In the genomic region with DNA sequence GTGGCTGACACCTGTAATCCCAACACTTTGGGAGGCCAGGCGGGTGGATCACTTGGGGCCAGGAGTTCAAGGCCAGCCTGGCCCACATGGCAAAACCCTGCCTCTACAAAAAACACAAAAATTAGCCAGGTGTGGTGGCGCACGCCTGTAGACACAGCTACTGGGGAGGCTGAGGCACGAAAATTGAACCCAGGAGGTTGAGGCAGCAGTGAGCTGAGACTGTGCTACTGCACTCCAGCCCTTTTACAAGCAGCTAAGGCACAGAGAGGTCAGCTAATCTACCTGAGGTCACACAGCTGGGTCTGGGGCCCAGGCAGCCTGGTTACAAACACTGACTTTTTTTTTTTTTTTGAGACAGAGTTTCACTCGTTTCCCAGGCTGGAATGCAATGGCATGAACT, we compare ENCODE assay signal across 24 cellular contexts.
"Had no signal": no experiment of that assay in that cellular context is flagged by ENCODE, and none has a peak within 500 bp of the region (broad histone marks: within the 10 kb centered on the region; RNA-seq: fewer than 3 reads in every experiment).

No MANE protein-coding gene starts in this region.

- ATAC-seq: activated CD4-positive, alpha-beta T cell treated with anti-CD3 and anti-CD28 coated beads for 36 hours; activated T-cell treated with anti-CD3 and anti-CD28 coated beads, Interleukin-2, amount 50 U/mL, for 72 hours; mucosa of descending colon; stimulated activated naive CD8-positive, alpha-beta T cell treated with anti-CD3 and anti-CD28 coated beads, Interleukin-15, Interleukin-2, amounts not matched to agents 100 U/mL and 50 U/mL, for 24 hours had no signal

- H3K27ac Mint-ChIP-seq: activated CD4-positive, alpha-beta T cell treated with anti-CD3 and anti-CD28 coated beads for 36 hours; activated naive CD8-positive, alpha-beta T cell; activated T-cell treated with anti-CD3 and anti-CD28 coated beads, Interleukin-2, amount 50 U/mL, for 72 hours had no signal

- H3K4me3 Mint-ChIP-seq: activated CD4-positive, alpha-beta T cell treated with anti-CD3 and anti-CD28 coated beads for 36 hours; activated naive CD8-positive, alpha-beta T cell; activated T-cell treated with anti-CD3 and anti-CD28 coated beads, Interleukin-2, amount 50 U/mL, for 72 hours had no signal

- H3K9me3 ChIP-seq: mucosa of descending colon, ovary, testis had no signal

- H3K9me3 Mint-ChIP-seq: activated T-cell treated with anti-CD3 and anti-CD28 coated beads, Interleukin-2, amount 50 U/mL, for 72 hours had no signal

- H2AFZ ChIP-seq: hepatocyte had no signal

- DNase-seq: activated CD4-positive, alpha-beta T cell treated with anti-CD3 and anti-CD28 coated beads for 36 hours; activated CD4-positive, CD25-positive, alpha-beta regulatory T cell; activated effector memory CD4-positive, alpha-beta T cell treated with Interleukin-2 at 50 U/mL for 16 hours; activated naive CD4-positive, alpha-beta T cell treated with Interleukin-2 at 50 U/mL for 16 hours; activated T-cell treated with anti-CD3 and anti-CD28 coated beads for 4 hours; activated T-cell treated with anti-CD3 and anti-CD28 coated beads, Interleukin-2, amount 50 U/mL, for 72 hours; anterior cingulate cortex; dorsolateral prefrontal cortex; effector memory CD4-positive, alpha-beta T cell; islet precursor cell; mucosa of descending colon; ovary; stimulated activated CD4-positive, alpha-beta T cell treated with anti-CD3 and anti-CD28 coated beads, Interleukin-1b, Interleukin-23, amount 100 ng/mL, for 48 hours; stimulated activated CD4-positive, alpha-beta T cell treated with anti-CD3 and anti-CD28 coated beads, Interleukin-4, amount 100 ng/mL, for 4 hours; stimulated activated CD8-positive, alpha-beta memory T cell treated with anti-CD3 and anti-CD28 coated beads, Interleukin-4, amount 100 ng/mL, for 48 hours; stimulated activated naive CD8-positive, alpha-beta T cell treated with anti-CD3 and anti-CD28 coated beads, Interleukin-15, Interleukin-2, amounts not matched to agents 100 U/mL and 50 U/mL, for 24 hours; T-helper 1 cell; testis; trophoblast cell had no signal

- H3K27ac ChIP-seq: coronary artery, dorsolateral prefrontal cortex, hepatocyte, ovary, testis had no signal

- H3K36me3 ChIP-seq: ovary had no signal

- H3K27me3 ChIP-seq: dorsolateral prefrontal cortex, hepatocyte, ovary, testis had no signal

- H3K4me3 ChIP-seq: coronary artery, dorsolateral prefrontal cortex, hepatocyte, mucosa of descending colon, ovary, smooth muscle cell, testis had no signal

- H3K27me3 Mint-ChIP-seq: activated CD4-positive, alpha-beta T cell treated with anti-CD3 and anti-CD28 coated beads for 36 hours; activated naive CD8-positive, alpha-beta T cell; progenitor cell of endocrine pancreas had no signal

- H3K4me2 ChIP-seq: hepatocyte, smooth muscle cell had no signal

- H3K36me3 Mint-ChIP-seq: activated naive CD8-positive, alpha-beta T cell had no signal
